8 cellular contexts compared by ENCODE assay signal in genomic region chr14:73472182-73473114, GRCh38. TPM values are rescaled to one million over a fixed set of nuclear protein-coding genes. Genes with fewer than 3 reads are reported as not detected.
A peak's percentile ranks its signal among the peaks of the same experiment; 100 is the strongest.
DNase-seq lines count a peak whose midpoint lies in the region; ATAC-seq and TF ChIP-seq lines count a peak whose summit lies in the region.

No MANE protein-coding gene starts in this region.

- peak; percentile 52 for ATAC-seq in HG03439 (IDR thresholded peaks at IDR 0.05; ENCODE audit: unreplicated experiment)
- ATAC-seq in body of pancreas = peak; percentile 86
- ATAC-seq in thoracic aorta (ENCODE audit: insufficient number of reproducible peaks, low FRiP score, low read depth) = no peak
- ATAC-seq in GM19452 (IDR thresholded peaks at IDR 0.05; ENCODE audit: unreplicated experiment) = no peak
- ATAC-seq in GM21360 (IDR thresholded peaks at IDR 0.05; ENCODE audit: unreplicated experiment) = no peak

- whole genome bisulfite sequencing in body of pancreas, 2 donors = 45% methylated on average over 13 to 18 of the region's 18 CpGs

- TF ChIP-seq CTCF in body of pancreas (IDR thresholded peaks at IDR 0.05) (peak in 6 of 7 experiments; percentile 55 to 93 (median 87)), thoracic aorta (IDR thresholded peaks at IDR 0.05) (peak; percentile 69)

- H3K9me3 ChIP-seq in body of pancreas (no peaks in the 10 kb centered on the region), thoracic aorta (no peaks in the 10 kb centered on the region)

- TF ChIP-seq POLR2A in body of pancreas (IDR thresholded peaks at IDR 0.05) = no peak

- H3K4me1 ChIP-seq in body of pancreas (no peaks in the 10 kb centered on the region), thoracic aorta (ENCODE audit: control insufficient read depth in 1 of 2, low read depth in 2 of 2) (no peaks in the 10 kb centered on the region)

- H3K36me3 ChIP-seq in body of pancreas (replicated peaks in 1 of 2; ENCODE audit: insufficient read depth in 1 of 2, low read depth in 2 of 2) (no peaks in the 10 kb centered on the region), thoracic aorta (no peaks in the 10 kb centered on the region)

- no peak overlapping the region for H3K4me3 ChIP-seq in body of pancreas
- no peak overlapping the region for H3K4me3 ChIP-seq in thoracic aorta

- DNase-seq in DMS53 treated with DMSO at 0.1 percent for 48 hours (lab: John Stamatoyannopoulos, UW; ENCODE audit: unreplicated experiment) (peak; percentile 44), NCI-H526 (lab: John Stamatoyannopoulos, UW) (peak; percentile 50 to 78), body of pancreas (peak in 1 of 4 donors; percentile 28), inferior parietal cortex (ENCODE audit: extremely low spot score) (peak; percentile 82), thoracic aorta (ENCODE audit: low spot score) (no peak)

- intact Hi-C loops in body of pancreas (cut with DNase I) = loop anchor here (5.0 kb wide), 1 partner anchor 180 kb away; no protein-coding TSS in a partner anchor

- no peaks in the 10 kb centered on the region for H3K27me3 ChIP-seq in body of pancreas
- H3K27me3 ChIP-seq in thoracic aorta (replicated peaks; ENCODE audit: insufficient read depth) = no peaks in the 10 kb centered on the region

- H3K27ac ChIP-seq in body of pancreas (no peak overlapping the region), thoracic aorta (no peak overlapping the region)

RNA-seq across cellular contexts. Expression of gene NUMB, which starts 14.1 kb away (rescaled TPM):
- total RNA-seq in body of pancreas (10 to 100 TPM; 43.8 to 45.2 TPM), thoracic aorta (10 to 100 TPM; 37.0 to 65.7 TPM)

RNA-seq across cellular contexts. Expression of gene RIOX1, which starts 18.3 kb away (rescaled TPM):
- total RNA-seq in body of pancreas = 10 to 100 TPM; 19.7 to 23.4 TPM
- 10 to 100 TPM; 16.7 to 24.1 TPM for total RNA-seq in thoracic aorta

Comparison
In these comparisons a context has a peak if more than half of its experiments do, and no peak if none do; other contexts are left out.
1. ATAC-seq: peak in HG03439 (single experiment) and body of pancreas (single experiment); none in thoracic aorta (single experiment), GM19452 (single experiment) and GM21360 (single experiment).